ENCODE assay signal across 6 cellular contexts in the genomic region with DNA sequence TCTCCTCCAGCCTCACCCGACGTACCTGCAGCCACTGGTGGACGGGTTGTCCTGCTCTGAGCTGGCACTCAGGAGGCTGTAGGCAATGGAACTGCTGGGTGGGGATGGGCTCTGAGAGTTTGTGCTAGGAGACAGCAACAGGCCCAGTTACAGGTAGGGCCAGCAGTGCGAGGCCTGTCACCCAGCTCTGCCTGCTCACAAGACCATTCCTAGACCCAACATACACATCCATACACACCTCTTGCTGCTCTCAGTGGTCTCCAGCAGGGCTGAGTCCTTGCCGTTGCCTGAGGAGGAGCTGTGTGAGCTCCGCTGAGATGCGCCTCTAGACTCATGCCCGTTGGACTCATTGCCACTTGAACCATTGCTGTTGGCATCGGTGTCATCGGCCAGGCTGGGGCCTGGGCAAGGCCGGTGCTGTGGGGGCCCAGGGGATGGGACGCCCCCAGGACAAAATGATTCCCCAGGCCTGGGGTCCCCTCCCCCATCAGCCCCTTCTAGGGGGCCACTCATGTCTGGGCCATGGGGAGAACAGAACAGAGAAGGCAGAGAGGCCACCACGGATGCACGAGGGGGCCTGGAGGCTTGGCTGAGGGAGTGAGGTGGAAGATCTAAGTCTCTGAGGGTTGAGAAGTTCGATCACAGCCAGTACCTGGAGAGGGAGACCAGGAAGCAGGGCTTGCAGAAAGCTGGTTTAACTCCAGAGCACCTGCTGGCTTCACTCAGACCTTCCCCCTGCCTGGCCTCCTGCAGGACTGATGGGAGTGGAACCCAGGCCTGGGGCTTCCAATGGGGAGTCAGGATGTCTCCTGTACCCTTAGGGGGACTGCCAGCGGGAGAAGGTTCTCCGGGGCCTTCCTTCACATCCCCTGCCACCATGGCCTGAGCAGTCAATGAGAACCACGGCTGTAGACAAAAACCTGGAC. TPM values are rescaled to one million over a fixed set of nuclear protein-coding genes. Genes with fewer than 3 reads are reported as not detected.
DNase-seq lines count a peak whose midpoint lies in the region; ATAC-seq, FAIRE-seq and TF ChIP-seq lines count a peak whose summit lies in the region.

No MANE protein-coding gene starts in this region.

- TF ChIP-seq CTCF in heart left ventricle (IDR thresholded peaks at IDR 0.05): no peak
- TF ChIP-seq CTCF in foreskin fibroblast (IDR thresholded peaks at IDR 0.05; ENCODE audit: low read depth, low read length): no peak
- no peak for TF ChIP-seq CTCF in upper lobe of left lung (IDR thresholded peaks at IDR 0.05)

- intact Hi-C loops in heart left ventricle (cut with DNase I): loop anchor here in 4 of 10 donors (1.0 to 10.0 kb wide), 4 partner anchors 11 to 308 kb away; partner anchors contain the start of genes CYB5D1 (in 1 of the 4), NAA38 (in 1 of the 4) and TMEM88 (in 1 of the 4)
- intact Hi-C loops in cardiac septum (cut with DNase I): no loop called here

- peak overlapping the region; percentile 98 to 100 (median 100) for H3K27ac ChIP-seq in heart left ventricle
- H3K27ac ChIP-seq in upper lobe of left lung: peak overlapping the region; percentile 98 to 100 (median 99)

- H3K27me3 ChIP-seq in heart left ventricle (no peaks in the 10 kb centered on the region), upper lobe of left lung (no peaks in the 10 kb centered on the region)

- DNase-seq in heart left ventricle (peak in 2 of 5 donors; percentile 48 to 51), cardiac septum (ENCODE audit: low spot score) (no peak), foreskin fibroblast (no peak), upper lobe of left lung (peak in 1 of 2 donors; percentile 79), H54 (ENCODE audit: insufficient read length, low spot score) (no peak), NCI-H1092 treated with DMSO at 0.1 percent for 48 hours (lab: John Stamatoyannopoulos, UW) (no peak)

- 38 to 67% (median 65%) methylated on average over 9 to 18 of the region's 18 CpGs for WGBS in heart left ventricle, 4 donors
- WGBS in upper lobe of left lung, 2 donors: 77 to 81% methylated on average over 13 to 18 of the region's 18 CpGs

- TF ChIP-seq POLR2A in heart left ventricle (IDR thresholded peaks at IDR 0.05) (no peak), upper lobe of left lung (IDR thresholded peaks at IDR 0.05) (no peak), H54 (IDR thresholded peaks at IDR 0.05; ENCODE audit: low read depth, low read length) (no peak)

- H3K36me3 ChIP-seq in heart left ventricle (peaks cover 6 to 61% (median 54%) of the 10 kb centered on the region in 9 donors), upper lobe of left lung (peaks cover 54 to 64% (median 58%) of the 10 kb centered on the region in 4 donors)

- no peak for ATAC-seq in heart left ventricle
- ATAC-seq in upper lobe of left lung (ENCODE audit: low FRiP score in 2 of 2): no peak

- TF ChIP-seq EP300 in upper lobe of left lung (IDR thresholded peaks at IDR 0.05): no peak

- H3K4me1 ChIP-seq in heart left ventricle (peaks cover 21 to 71% (median 47%) of the 10 kb centered on the region in 12 donors), upper lobe of left lung (peaks cover 31 to 57% (median 36%) of the 10 kb centered on the region in 4 donors)

- H3K4me3 ChIP-seq in heart left ventricle (peak overlapping the region in 11 of 12 donors; percentile 60 to 97 (median 85)), foreskin fibroblast (ENCODE audit: low read depth in 1 of 2, low read length in 2 of 2) (peak overlapping the region; percentile 70 to 77), upper lobe of left lung (peak overlapping the region; percentile 34 to 85 (median 70))

- no peak for FAIRE-seq in H54 (lab: Jason Lieb, UNC)

- H3K9me3 ChIP-seq in heart left ventricle: no peaks in the 10 kb centered on the region
- H3K9me3 ChIP-seq in upper lobe of left lung: no peaks in the 10 kb centered on the region

RNA-seq across cellular contexts. Expression of gene PER1, which starts 1.7 kb away (rescaled TPM):
- total RNA-seq in heart left ventricle (100 to 1,000 TPM in 3 of 9 donors, 10 to 100 TPM in 6; 40.2 to 132 (median 86.3) TPM), cardiac septum (47.8 TPM), upper lobe of left lung (100 to 1,000 TPM; 112 to 358 (median 288) TPM)
- polyA plus RNA-seq in heart left ventricle: 100 to 1,000 TPM in 1 of 2 donors, 10 to 100 TPM in 1; 96.2 to 164 TPM

RNA-seq across cellular contexts. Expression of gene VAMP2, which starts 12.3 kb away (rescaled TPM):
- total RNA-seq in heart left ventricle (10 to 100 TPM; 21.5 to 67.2 (median 51.1) TPM), cardiac septum (63.9 TPM), upper lobe of left lung (10 to 100 TPM; 27.2 to 75.8 (median 49.8) TPM)
- 10 to 100 TPM; 49.0 to 50.6 TPM for polyA plus RNA-seq in heart left ventricle

RNA-seq across cellular contexts. Expression of gene TMEM107, which starts 25.7 kb away (rescaled TPM):
- total RNA-seq in heart left ventricle (10 to 100 TPM in 3 of 9 donors, 1 to 10 TPM in 6; 5.3 to 16.4 (median 8.4) TPM), cardiac septum (8.7 TPM), upper lobe of left lung (10 to 100 TPM; 11.5 to 32.5 (median 17.3) TPM)
- polyA plus RNA-seq in heart left ventricle: 1 to 10 TPM; 3.8 to 8.9 TPM

RNA-seq across cellular contexts. Expression of gene HES7, which starts 26.6 kb away (rescaled TPM):
- total RNA-seq in heart left ventricle (under 1 TPM in 4 of 9 donors, not detected in 5; 0.17 to 0.76 (median 0.44) TPM), cardiac septum (0.65 TPM), upper lobe of left lung (1 to 10 TPM in 1 of 6 donors, not detected in 5; 4.9 TPM)
- polyA plus RNA-seq in heart left ventricle: under 1 TPM; 0.23 to 0.40 TPM

RNA-seq across cellular contexts. Expression of gene ALOXE3, which starts 32.1 kb away (rescaled TPM):
- total RNA-seq in heart left ventricle (not detected), cardiac septum (not detected), upper lobe of left lung (not detected)
- polyA plus RNA-seq in heart left ventricle: under 1 TPM in 1 of 2 donors, not detected in 1; 0.12 TPM
